Comparison of ENCODE assay signal across 8 cellular contexts in the genomic region with DNA sequence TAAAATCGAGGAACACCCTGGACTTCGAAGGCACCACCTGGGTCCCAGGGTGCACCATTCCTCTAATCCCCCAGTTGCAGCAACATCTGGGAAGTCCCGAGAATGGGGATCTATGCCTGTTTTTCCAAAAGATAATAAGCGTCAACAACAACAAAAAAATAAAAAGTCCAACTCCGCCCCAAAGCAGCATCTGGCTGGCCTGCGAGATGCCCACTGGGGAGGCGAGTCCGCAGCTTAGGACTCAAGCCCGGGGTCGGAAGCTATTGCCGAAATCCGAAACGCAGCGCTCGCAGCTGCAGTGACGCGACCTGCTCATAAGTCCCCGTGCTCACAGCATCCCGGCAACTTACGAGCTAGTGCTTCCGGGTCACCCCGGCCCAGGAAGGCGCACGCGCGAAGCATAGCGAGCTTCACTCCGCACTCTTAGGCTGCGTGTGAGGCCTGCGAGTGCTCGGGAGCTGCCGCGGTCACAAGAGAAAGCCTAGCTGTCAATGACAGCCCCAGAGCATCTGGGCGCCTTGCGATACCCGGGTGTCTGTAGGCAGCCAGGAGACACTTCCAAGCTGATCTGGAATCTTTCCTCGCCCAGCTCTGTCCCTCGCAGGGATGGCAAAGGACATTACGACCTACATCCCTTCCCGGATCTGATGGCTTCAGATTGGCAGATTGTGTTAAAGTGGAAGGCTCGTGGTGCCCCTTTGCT. TPM values are rescaled to one million over a fixed set of nuclear protein-coding genes. Genes with fewer than 3 reads are reported as not detected.
A peak's percentile ranks its signal among the peaks of the same experiment; 100 is the strongest.
DNase-seq lines count a peak whose midpoint lies in the region; ATAC-seq, FAIRE-seq and TF ChIP-seq lines count a peak whose summit lies in the region.

No MANE protein-coding gene starts in this region.

- H4K20me1 ChIP-seq in hepatocyte (ENCODE audit: insufficient read depth, poor library complexity, severe bottlenecking): no peaks in the 10 kb centered on the region

- H3K27me3 ChIP-seq in hepatocyte (no peaks in the 10 kb centered on the region), rectal smooth muscle tissue (ENCODE audit: control insufficient read depth, insufficient read depth, low read length) (no peaks in the 10 kb centered on the region), aorta (ENCODE audit: control insufficient read depth in 1 of 2, insufficient read depth in 2 of 2, low read length in 1 of 2) (no peaks in the 10 kb centered on the region)

- peak overlapping the region; percentile 95 for H2AFZ ChIP-seq in hepatocyte

- peak overlapping the region; percentile 58 for H3K9ac ChIP-seq in rectal smooth muscle tissue (ENCODE audit: low read length)

- no peaks in the 10 kb centered on the region for H3K79me2 ChIP-seq in hepatocyte

- WGBS in hepatocyte (ENCODE audit: low lambda C conversion rate, missing lambda C conversion rate): 2% methylated on average over 41 of the region's 41 CpGs
- WGBS in aorta, 2 donors: 1% methylated on average over 41 of the region's 41 CpGs

- H3K9me2 ChIP-seq in hepatocyte (replicated peaks; ENCODE audit: insufficient read depth): no peaks in the 10 kb centered on the region

- FAIRE-seq in GM18507 (lab: Jason Lieb, UNC): peak; percentile 99

- ATAC-seq in HG02973 (IDR thresholded peaks at IDR 0.05; ENCODE audit: unreplicated experiment) (peak; percentile 99), aorta (ENCODE audit: low FRiP score) (peak; percentile 100)

- H3K36me3 ChIP-seq in hepatocyte (replicated peaks; ENCODE audit: insufficient read depth, low read depth) (no peaks in the 10 kb centered on the region), rectal smooth muscle tissue (ENCODE audit: control insufficient read depth, insufficient read depth, low read length) (peaks cover 3% of the 10 kb centered on the region), aorta (ENCODE audit: control insufficient read depth in 1 of 2, insufficient read depth in 2 of 2, low read length in 1 of 2) (peaks cover 0 to under 1% of the 10 kb centered on the region in 2 donors)

- no peaks in the 10 kb centered on the region for H3K4me1 ChIP-seq in hepatocyte (ENCODE audit: insufficient read depth)
- H3K4me1 ChIP-seq in rectal smooth muscle tissue (ENCODE audit: control insufficient read depth, insufficient read depth, low read length): no peaks in the 10 kb centered on the region
- no peaks in the 10 kb centered on the region for H3K4me1 ChIP-seq in aorta (ENCODE audit: control insufficient read depth in 1 of 2, insufficient read depth in 2 of 2, low read length in 2 of 2)

- H3K4me2 ChIP-seq in hepatocyte: peak overlapping the region; percentile 89

- H3K4me3 ChIP-seq in astrocyte of the cerebellum (ENCODE audit: low read depth, low read length): peak overlapping the region; percentile 55
- peak overlapping the region; percentile 63 for H3K4me3 ChIP-seq in hepatocyte
- H3K4me3 ChIP-seq in rectal smooth muscle tissue (ENCODE audit: low read length): peak overlapping the region; percentile 65
- H3K4me3 ChIP-seq in aorta (ENCODE audit: low read length in 2 of 2): peak overlapping the region; percentile 67 to 94

- in situ Hi-C loops in astrocyte of the cerebellum (cut with HindIII; ENCODE audit: low sequenced_read_pairs): no loop called here

- intact Hi-C loops in aorta (cut with DNase I): loop anchor here in 1 of 2 donors (2.0 kb wide), 1 partner anchor 22 kb away; the partner anchor contains the start of gene USP16

- H3K27ac ChIP-seq in hepatocyte (peak overlapping the region; percentile 95), rectal smooth muscle tissue (ENCODE audit: low read depth, low read length) (peak overlapping the region; percentile 92), aorta (ENCODE audit: low read depth in 1 of 2, low read length in 2 of 2) (peak overlapping the region; percentile 96 to 98)

- DNase-seq in GM18507 (ENCODE audit: extremely low spot score, insufficient read length, low read depth) (peak; percentile 90), NCI-H2029 (lab: John Stamatoyannopoulos, UW) (peak; percentile 98), T-helper 9 cell (peak; percentile 93), astrocyte of the cerebellum (ENCODE audit: low read depth) (peak; percentile 85), hepatocyte (ENCODE audit: low spot score) (peak; percentile 96), aorta (peak; percentile 98 to 99)

- no peaks in the 10 kb centered on the region for H3K9me3 ChIP-seq in hepatocyte (ENCODE audit: low read depth)
- no peaks in the 10 kb centered on the region for H3K9me3 ChIP-seq in aorta (ENCODE audit: control insufficient read depth, low read length)

- TF ChIP-seq CTCF in astrocyte of the cerebellum (IDR thresholded peaks at IDR 0.05; ENCODE audit: low read depth, low read length, missing control alignments) (no peak), hepatocyte (IDR thresholded peaks at IDR 0.05; ENCODE audit: poor library complexity) (no peak)

RNA-seq across cellular contexts. Expression of gene LTN1, which starts 9.9 kb away (rescaled TPM):
- total RNA-seq in hepatocyte (31.2 and 35.8 TPM in 2 replicates), aorta (10 to 100 TPM; 34.4 to 36.8 TPM)
- polyA plus RNA-seq in hepatocyte (9.3 and 9.7 TPM in 2 replicates), aorta (1 to 10 TPM; 2.9 to 9.6 TPM)

RNA-seq across cellular contexts. Expression of gene RWDD2B, which starts 16.6 kb away (rescaled TPM):
- total RNA-seq in hepatocyte (7.8 and 9.8 TPM in 2 replicates), aorta (10 to 100 TPM; 13.9 to 16.1 TPM)
- polyA plus RNA-seq in hepatocyte (3.9 and 4.7 TPM in 2 replicates), aorta (10 to 100 TPM; 26.7 to 27.2 TPM)

RNA-seq across cellular contexts. Expression of gene USP16, which starts 21.9 kb away (rescaled TPM):
- total RNA-seq in hepatocyte (30.7 and 35.8 TPM in 2 replicates), aorta (10 to 100 TPM; 33.8 to 42.8 TPM)
- polyA plus RNA-seq in hepatocyte (25.9 and 35.6 TPM in 2 replicates), aorta (10 to 100 TPM; 38.7 to 39.8 TPM)

Comparison
In these comparisons a context has a peak if more than half of its experiments do, and no peak if none do; other contexts are left out.
1. Peak in every context shown above with its lines: DNase-seq, ATAC-seq, H3K4me3 ChIP-seq and H3K27ac ChIP-seq.